In the genomic region with DNA sequence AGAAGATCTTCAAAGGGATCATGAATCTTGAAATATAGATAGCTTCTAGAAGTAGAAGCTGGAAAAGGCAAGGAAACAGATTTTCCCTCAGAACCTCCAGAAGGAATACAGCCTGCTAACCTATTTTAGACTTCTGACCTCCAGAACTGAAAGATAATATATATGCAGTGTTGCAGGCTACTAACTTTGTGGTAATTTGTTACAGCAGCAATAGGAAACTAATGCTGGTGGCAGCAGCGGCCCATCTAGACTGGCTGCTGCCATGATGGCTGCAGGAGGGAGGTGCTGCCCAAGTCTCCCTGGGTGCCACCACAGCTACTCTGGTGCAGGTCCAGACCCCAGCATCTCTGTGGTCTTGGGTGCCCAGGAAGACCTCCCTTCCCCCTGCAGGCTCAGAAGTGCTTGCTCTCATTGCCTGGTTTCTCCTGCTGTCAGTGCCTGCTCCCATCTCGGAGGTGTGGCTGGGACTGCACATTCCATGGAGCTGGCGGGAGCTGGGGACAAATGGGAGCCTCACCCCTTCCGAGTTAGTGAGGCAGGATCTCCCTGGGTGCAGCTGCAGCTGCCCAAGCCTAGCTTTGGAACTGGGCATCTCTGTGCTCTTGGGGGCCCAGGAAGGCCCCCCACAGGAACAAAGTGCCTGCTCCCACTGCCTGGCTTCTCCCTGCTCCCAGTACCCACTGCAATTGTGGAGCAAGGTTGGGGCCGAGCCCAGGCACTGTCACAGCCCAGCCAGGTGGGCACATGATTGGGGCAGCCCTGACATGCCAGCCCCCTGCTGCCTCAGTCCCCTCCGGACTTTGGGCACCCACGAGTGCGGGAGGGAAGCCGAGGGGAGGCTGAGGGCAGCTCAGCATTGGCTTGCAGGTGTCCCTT, we compare ENCODE assay signal across 1 cellular context.
TF ChIP-seq lines count a peak whose summit lies in the region.

No MANE protein-coding gene starts in this region.

TF ChIP-seq in K562, 482 proteins besides CTCF, POLR2A, EP300 and RAD21:
- no peak for TF ChIP-seq TGIF2 (CRISPR knock-in tag; IDR thresholded peaks at IDR 0.05)
- no peak for TF ChIP-seq KHSRP (IDR thresholded peaks at IDR 0.05)
- TF ChIP-seq SAFB2 (IDR thresholded peaks at IDR 0.05; ENCODE audit: borderline replicate concordance, low read depth, low read length, severe bottlenecking): no peak
- TF ChIP-seq PML (IDR thresholded peaks at IDR 0.05; ENCODE audit: low read length): no peak
- TF ChIP-seq, protein P1, sequence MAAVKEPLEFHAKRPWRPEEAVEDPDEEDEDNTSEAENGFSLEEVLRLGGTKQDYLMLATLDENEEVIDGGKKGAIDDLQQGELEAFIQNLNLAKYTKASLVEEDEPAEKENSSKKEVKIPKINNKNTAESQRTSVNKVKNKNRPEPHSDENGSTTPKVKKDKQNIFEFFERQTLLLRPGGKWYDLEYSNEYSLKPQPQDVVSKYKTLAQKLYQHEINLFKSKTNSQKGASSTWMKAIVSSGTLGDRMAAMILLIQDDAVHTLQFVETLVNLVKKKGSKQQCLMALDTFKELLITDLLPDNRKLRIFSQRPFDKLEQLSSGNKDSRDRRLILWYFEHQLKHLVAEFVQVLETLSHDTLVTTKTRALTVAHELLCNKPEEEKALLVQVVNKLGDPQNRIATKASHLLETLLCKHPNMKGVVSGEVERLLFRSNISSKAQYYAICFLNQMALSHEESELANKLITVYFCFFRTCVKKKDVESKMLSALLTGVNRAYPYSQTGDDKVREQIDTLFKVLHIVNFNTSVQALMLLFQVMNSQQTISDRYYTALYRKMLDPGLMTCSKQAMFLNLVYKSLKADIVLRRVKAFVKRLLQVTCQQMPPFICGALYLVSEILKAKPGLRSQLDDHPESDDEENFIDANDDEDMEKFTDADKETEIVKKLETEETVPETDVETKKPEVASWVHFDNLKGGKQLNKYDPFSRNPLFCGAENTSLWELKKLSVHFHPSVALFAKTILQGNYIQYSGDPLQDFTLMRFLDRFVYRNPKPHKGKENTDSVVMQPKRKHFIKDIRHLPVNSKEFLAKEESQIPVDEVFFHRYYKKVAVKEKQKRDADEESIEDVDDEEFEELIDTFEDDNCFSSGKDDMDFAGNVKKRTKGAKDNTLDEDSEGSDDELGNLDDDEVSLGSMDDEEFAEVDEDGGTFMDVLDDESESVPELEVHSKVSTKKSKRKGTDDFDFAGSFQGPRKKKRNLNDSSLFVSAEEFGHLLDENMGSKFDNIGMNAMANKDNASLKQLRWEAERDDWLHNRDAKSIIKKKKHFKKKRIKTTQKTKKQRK (IDR thresholded peaks at IDR 0.05; ENCODE audit: borderline replicate concordance, low read depth, low read length): no peak
- TF ChIP-seq, protein P2, sequence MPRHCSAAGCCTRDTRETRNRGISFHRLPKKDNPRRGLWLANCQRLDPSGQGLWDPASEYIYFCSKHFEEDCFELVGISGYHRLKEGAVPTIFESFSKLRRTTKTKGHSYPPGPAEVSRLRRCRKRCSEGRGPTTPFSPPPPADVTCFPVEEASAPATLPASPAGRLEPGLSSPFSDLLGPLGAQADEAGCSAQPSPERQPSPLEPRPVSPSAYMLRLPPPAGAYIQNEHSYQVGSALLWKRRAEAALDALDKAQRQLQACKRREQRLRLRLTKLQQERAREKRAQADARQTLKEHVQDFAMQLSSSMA (CRISPR knock-in tag; IDR thresholded peaks at IDR 0.05): no peak
- TF ChIP-seq TSC22D4 (tag; IDR thresholded peaks at IDR 0.05): no peak
- no peak for TF ChIP-seq ZBTB1 (CRISPR knock-in tag; IDR thresholded peaks at IDR 0.05; ENCODE audit: borderline replicate concordance, low read depth)
- TF ChIP-seq, protein P3, sequence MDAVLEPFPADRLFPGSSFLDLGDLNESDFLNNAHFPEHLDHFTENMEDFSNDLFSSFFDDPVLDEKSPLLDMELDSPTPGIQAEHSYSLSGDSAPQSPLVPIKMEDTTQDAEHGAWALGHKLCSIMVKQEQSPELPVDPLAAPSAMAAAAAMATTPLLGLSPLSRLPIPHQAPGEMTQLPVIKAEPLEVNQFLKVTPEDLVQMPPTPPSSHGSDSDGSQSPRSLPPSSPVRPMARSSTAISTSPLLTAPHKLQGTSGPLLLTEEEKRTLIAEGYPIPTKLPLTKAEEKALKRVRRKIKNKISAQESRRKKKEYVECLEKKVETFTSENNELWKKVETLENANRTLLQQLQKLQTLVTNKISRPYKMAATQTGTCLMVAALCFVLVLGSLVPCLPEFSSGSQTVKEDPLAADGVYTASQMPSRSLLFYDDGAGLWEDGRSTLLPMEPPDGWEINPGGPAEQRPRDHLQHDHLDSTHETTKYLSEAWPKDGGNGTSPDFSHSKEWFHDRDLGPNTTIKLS (IDR thresholded peaks at IDR 0.05; ENCODE audit: borderline replicate concordance, low read depth): no peak
